In the genomic region with DNA sequence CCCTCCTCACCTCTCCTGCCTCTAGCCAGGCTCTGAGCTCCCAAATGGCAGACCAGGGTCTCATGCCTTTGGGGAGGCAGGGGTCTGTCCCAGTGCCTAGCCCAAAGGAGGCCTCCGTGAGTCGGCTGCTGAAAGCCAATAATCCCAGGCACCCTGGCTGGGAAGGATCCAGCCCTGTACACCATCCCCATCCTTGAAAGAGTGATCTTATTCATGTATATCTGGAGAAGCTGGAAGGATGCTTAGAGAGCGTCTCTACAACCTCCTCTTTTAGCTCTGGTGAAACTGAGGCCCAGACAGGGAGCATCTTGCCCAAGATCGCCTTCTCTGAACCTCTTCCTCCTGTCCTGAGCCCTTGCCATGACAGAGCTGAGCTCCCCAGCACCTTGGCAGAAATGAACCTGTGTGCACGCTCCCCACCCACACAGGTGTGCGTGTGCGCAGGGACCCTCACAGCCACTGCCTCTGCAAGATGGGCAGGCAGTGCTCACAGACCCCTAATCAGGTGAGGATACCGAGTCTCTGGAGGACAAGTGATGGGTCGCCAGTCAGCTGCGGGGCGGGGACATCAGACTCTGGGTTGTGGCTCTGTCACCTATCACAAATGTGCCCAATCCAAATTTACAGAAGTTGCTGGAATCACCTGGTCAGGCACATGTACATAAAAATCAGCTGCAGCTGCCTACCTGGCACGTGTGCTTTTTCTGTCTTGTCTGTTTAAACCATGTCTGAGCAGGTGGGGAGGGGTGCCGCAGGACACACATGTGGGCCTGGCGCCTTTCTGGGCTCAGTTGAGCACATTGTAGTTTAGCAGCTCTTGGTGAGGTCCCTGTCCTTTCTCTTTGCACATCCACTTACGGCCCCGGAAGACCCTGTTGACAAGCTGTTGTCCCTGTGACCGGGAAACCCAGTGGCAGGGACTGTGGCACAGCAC, we compare ENCODE assay signal across 10 cellular contexts. TPM values are rescaled to one million over a fixed set of nuclear protein-coding genes. Genes with fewer than 3 reads are reported as not detected.
DNase-seq lines count a peak whose midpoint lies in the region; ATAC-seq and TF ChIP-seq lines count a peak whose summit lies in the region.
"Had no signal": no experiment of that assay in that cellular context is flagged by ENCODE, and none has a peak within 500 bp of the region (broad histone marks: within the 10 kb centered on the region; RNA-seq: fewer than 3 reads in every experiment).

No MANE protein-coding gene starts in this region.

- H3K27me3 ChIP-seq in CD8-positive, alpha-beta T cell (ENCODE audit: insufficient read depth, low read length), result peaks cover 11% of the 10 kb centered on the region

- peaks cover 37% of the 10 kb centered on the region for H3K27me3 Mint-ChIP-seq in CD8-positive, alpha-beta T cell (ENCODE audit: low read depth)
- peaks cover 36% of the 10 kb centered on the region for H3K27me3 Mint-ChIP-seq in activated naive CD8-positive, alpha-beta T cell treated with anti-CD3 and anti-CD28 coated beads, Interleukin-2, amount 50 U/mL, for 24 hours

- no peaks in the 10 kb centered on the region for H3K36me3 Mint-ChIP-seq in CD8-positive, alpha-beta T cell
- H3K36me3 Mint-ChIP-seq in activated naive CD8-positive, alpha-beta T cell treated with anti-CD3 and anti-CD28 coated beads, Interleukin-2, amount 50 U/mL, for 24 hours (ENCODE audit: low read depth), result no peaks in the 10 kb centered on the region

- peak overlapping the region; percentile 19 for H3K4me3 Mint-ChIP-seq in CD8-positive, alpha-beta T cell
- peak overlapping the region; percentile 17 for H3K4me3 Mint-ChIP-seq in activated naive CD8-positive, alpha-beta T cell treated with anti-CD3 and anti-CD28 coated beads, Interleukin-2, amount 50 U/mL, for 24 hours

- no peak overlapping the region for H3K4me3 ChIP-seq in CD8-positive, alpha-beta T cell (ENCODE audit: low read depth, low read length)

- peaks cover 8% of the 10 kb centered on the region for H3K4me1 Mint-ChIP-seq in CD8-positive, alpha-beta T cell (ENCODE audit: low read depth)
- peaks cover 11% of the 10 kb centered on the region for H3K4me1 Mint-ChIP-seq in activated naive CD8-positive, alpha-beta T cell treated with anti-CD3 and anti-CD28 coated beads, Interleukin-2, amount 50 U/mL, for 24 hours

- no peak overlapping the region for H3K27ac Mint-ChIP-seq in CD8-positive, alpha-beta T cell
- no peak overlapping the region for H3K27ac Mint-ChIP-seq in activated naive CD8-positive, alpha-beta T cell treated with anti-CD3 and anti-CD28 coated beads, Interleukin-2, amount 50 U/mL, for 24 hours

- in situ Hi-C loops in G401 (cut with HindIII; ENCODE audit: low sequenced_read_pairs), result no loop called here

- intact Hi-C loops in CD8-positive, alpha-beta T cell (cut with DNase I, micrococcal nuclease), result no loop called here
- intact Hi-C loops in left ventricle myocardium superior (cut with micrococcal nuclease) (no loop called here), posterior vena cava (cut with DNase I) (no loop called here)

- TF ChIP-seq CTCF in CD8-positive, alpha-beta T cell (IDR thresholded peaks at IDR 0.05), result no peak

- POLR2A ChIA-PET in CD8-positive, alpha-beta T cell (lab: Charles Lee), result interaction anchor here (0.6 kb wide), 1 partner anchor 294 kb away, joined by 3 read pairs; no protein-coding TSS in a partner anchor

- H3K9me3 Mint-ChIP-seq in CD8-positive, alpha-beta T cell, result no peaks in the 10 kb centered on the region
- H3K9me3 Mint-ChIP-seq in activated naive CD8-positive, alpha-beta T cell treated with anti-CD3 and anti-CD28 coated beads, Interleukin-2, amount 50 U/mL, for 24 hours, result no peaks in the 10 kb centered on the region

- ATAC-seq in CD8-positive, alpha-beta T cell, result no peak
- ATAC-seq in activated naive CD8-positive, alpha-beta T cell treated with anti-CD3 and anti-CD28 coated beads, Interleukin-2, amount 50 U/mL, for 24 hours, result no peak
- no peak for ATAC-seq in left ventricle myocardium superior
- ATAC-seq in HG03460 (IDR thresholded peaks at IDR 0.05; ENCODE audit: unreplicated experiment), result no peak

- CTCF ChIA-PET in CD8-positive, alpha-beta T cell (lab: Charles Lee), result interaction anchor here (0.8 to 2.0 kb wide), 3 partner anchors 13 to 20 kb away, joined by 3 to 7 read pairs (median 3); no protein-coding TSS in a partner anchor

- H3K27ac ChIP-seq in CD8-positive, alpha-beta T cell (ENCODE audit: low read depth, low read length), result no peak overlapping the region

- DNase-seq in CD8-positive, alpha-beta T cell, result no peak
- no peak for DNase-seq in activated naive CD8-positive, alpha-beta T cell treated with anti-CD3 and anti-CD28 coated beads, Interleukin-2, amount 50 U/mL, for 24 hours
- DNase-seq in left ventricle myocardium superior (peak; percentile 19), posterior vena cava (ENCODE audit: low spot score) (peak; percentile 34), G401 (ENCODE audit: low spot score) (no peak), mucosa of gallbladder (ENCODE audit: low spot score) (no peak)
- DNase-seq in activated CD4-positive, CD25-positive, alpha-beta regulatory T cell (lab: John Stamatoyannopoulos, UW), result no peak

- H3K9me3 ChIP-seq in CD8-positive, alpha-beta T cell (ENCODE audit: low read length), result no peaks in the 10 kb centered on the region

- H3K36me3 ChIP-seq in CD8-positive, alpha-beta T cell (ENCODE audit: insufficient read depth, low read length), result no peaks in the 10 kb centered on the region

- H3K4me1 ChIP-seq in CD8-positive, alpha-beta T cell (ENCODE audit: insufficient read depth, low read length), result peaks cover 6% of the 10 kb centered on the region

RNA-seq across cellular contexts. Expression of a gene that starts 49.3 kb away (rescaled TPM):
- total RNA-seq in CD8-positive, alpha-beta T cell, result not detected
- not detected for total RNA-seq in left ventricle myocardium superior
- total RNA-seq in posterior vena cava, result not detected
- not detected in 2 replicates for total RNA-seq in G401 (2014; rRNA removed; shearing (Covaris generic))
- total RNA-seq in mucosa of gallbladder, result 22.1 TPM
- total RNA-seq: dermis microvascular lymphatic vessel endothelial cell, myocyte had no signal

Comparison
In these comparisons a context has a peak if more than half of its experiments do, and no peak if none do; other contexts are left out.
1. DNase-seq: peak in left ventricle myocardium superior (single experiment) and posterior vena cava (single experiment); none in CD8-positive, alpha-beta T cell (0 of 7), activated naive CD8-positive, alpha-beta T cell treated with anti-CD3 and anti-CD28 coated beads, Interleukin-2, amount 50 U/mL, for 24 hours (single experiment), G401 (single experiment), activated CD4-positive, CD25-positive, alpha-beta regulatory T cell (0 of 4) and mucosa of gallbladder (single experiment).
2. RNA of a gene that starts 49.3 kb away (total RNA-seq): 22.1 TPM in mucosa of gallbladder (single experiment); not detected in CD8-positive, alpha-beta T cell, not detected in left ventricle myocardium superior (single experiment), not detected in posterior vena cava and not detected in G401; every median in the first group is over 10 times any median in the second.